In the genomic region with DNA sequence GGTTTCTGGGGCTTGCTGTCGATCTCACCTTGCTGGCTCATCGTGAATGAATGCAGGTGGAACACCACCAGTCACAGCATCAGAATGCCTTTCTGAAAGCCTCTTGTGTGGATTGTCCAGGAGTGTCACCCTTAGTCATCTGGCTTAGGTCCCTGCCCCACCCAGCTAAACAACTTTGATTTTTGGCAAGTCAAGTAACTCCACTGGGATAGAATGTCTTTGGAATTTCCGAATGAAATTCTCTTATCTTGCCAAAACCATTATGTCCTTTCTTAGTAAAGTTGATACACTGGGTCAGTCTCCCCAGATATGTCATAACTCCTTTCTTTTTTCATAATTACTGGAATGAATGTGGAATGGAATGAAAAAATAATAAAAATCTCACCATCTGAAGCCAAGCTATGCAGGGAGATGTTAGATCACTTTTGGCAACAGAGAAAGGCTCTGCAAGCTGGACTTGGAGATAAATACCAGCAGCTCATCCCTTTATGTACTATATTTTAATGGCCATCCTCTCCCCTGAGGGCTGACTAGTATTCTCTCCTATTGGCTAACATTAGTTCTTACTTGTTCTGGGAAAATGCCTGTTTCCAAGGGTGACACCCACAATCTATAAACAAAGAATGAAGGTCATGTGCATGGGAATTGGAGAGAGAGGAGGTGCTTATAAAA, we compare ENCODE assay signal across 1 cellular context.
TF ChIP-seq lines count a peak whose summit lies in the region.

No MANE protein-coding gene starts in this region.

TF ChIP-seq in HCT116, 20 proteins besides CTCF, POLR2A, EP300 and RAD21 (continued from another document):
- TF ChIP-seq REST (IDR thresholded peaks at IDR 0.05; ENCODE audit: low read depth): no peak
- TF ChIP-seq, protein P1, sequence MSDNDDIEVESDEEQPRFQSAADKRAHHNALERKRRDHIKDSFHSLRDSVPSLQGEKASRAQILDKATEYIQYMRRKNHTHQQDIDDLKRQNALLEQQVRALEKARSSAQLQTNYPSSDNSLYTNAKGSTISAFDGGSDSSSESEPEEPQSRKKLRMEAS (IDR thresholded peaks at IDR 0.05): peak; percentile 28; the same call in 1 of the 2 replicates
- no peak for TF ChIP-seq EZH2 (IDR thresholded peaks at IDR 0.05)
- TF ChIP-seq EZH2phosphoT487 (IDR thresholded peaks at IDR 0.05; ENCODE audit: borderline replicate concordance): no peak
- no peak for TF ChIP-seq ELF1 (IDR thresholded peaks at IDR 0.05; ENCODE audit: borderline replicate concordance, low read depth)
- no peak for TF ChIP-seq TCF7L2 (IDR thresholded peaks at IDR 0.05; ENCODE audit: borderline replicate concordance, extremely low read depth, insufficient read depth, insufficient read length)
- peak; percentile 78 for TF ChIP-seq SIN3A (IDR thresholded peaks at IDR 0.05; ENCODE audit: low read depth)
- TF ChIP-seq SRF (IDR thresholded peaks at IDR 0.05; ENCODE audit: low read depth): peak; percentile 66; the same call in 1 of the 2 replicates
- peak; percentile 95 for TF ChIP-seq JUND (IDR thresholded peaks at IDR 0.05)
- no peak for TF ChIP-seq EGR1 (IDR thresholded peaks at IDR 0.05; ENCODE audit: low read depth)
- peak; percentile 91 for TF ChIP-seq SP1 (IDR thresholded peaks at IDR 0.05; ENCODE audit: low read depth)
- no peak for TF ChIP-seq ZNF274 (IDR thresholded peaks at IDR 0.05; ENCODE audit: low read depth, low read length)
- no peak for TF ChIP-seq ZFX (IDR thresholded peaks at IDR 0.05)
- TF ChIP-seq, protein P2, sequence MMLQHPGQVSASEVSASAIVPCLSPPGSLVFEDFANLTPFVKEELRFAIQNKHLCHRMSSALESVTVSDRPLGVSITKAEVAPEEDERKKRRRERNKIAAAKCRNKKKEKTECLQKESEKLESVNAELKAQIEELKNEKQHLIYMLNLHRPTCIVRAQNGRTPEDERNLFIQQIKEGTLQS (IDR thresholded peaks at IDR 0.05): no peak
- peak; percentile 93 for TF ChIP-seq FOSL1 (IDR thresholded peaks at IDR 0.05; ENCODE audit: low read depth)
- TF ChIP-seq CEBPB (IDR thresholded peaks at IDR 0.05; ENCODE audit: low read depth): peak; percentile 47; the same call in 1 of the 2 replicates
